Comparison of ENCODE assay signal across 19 cellular contexts in genomic region chr12:507261-507853, GRCh38. TPM values are rescaled to one million over a fixed set of nuclear protein-coding genes. Genes with fewer than 3 reads are reported as not detected.
DNase-seq lines count a peak whose midpoint lies in the region; ATAC-seq and TF ChIP-seq lines count a peak whose summit lies in the region.
"Had no signal": no experiment of that assay in that cellular context is flagged by ENCODE, and none has a peak within 500 bp of the region (broad histone marks: within the 10 kb centered on the region; RNA-seq: fewer than 3 reads in every experiment).

No MANE protein-coding gene starts in this region.

- H3K36me3 ChIP-seq in lower lobe of right lung = no peaks in the 10 kb centered on the region
- H3K36me3 ChIP-seq in stomach = no peaks in the 10 kb centered on the region

- DNase-seq in cardiac septum (ENCODE audit: low spot score) (peak; percentile 51), Right ventricle myocardium inferior (ENCODE audit: missing footprints) (no peak), SW480 (ENCODE audit: low spot score) (peak; percentile 29), lower lobe of right lung (no peak), stomach (peak; percentile 37), activated gamma-delta T cell treated with Interleukin-2 at 50 U/mL for 16 hours (no peak)
- DNase-seq: 8988T, DMS 273 treated with DMSO at 0.1 percent for 48 hours, GF-D8, NCI-H1436, NCI-H1930, NCI-H345, NCI-H524 treated with DMSO at 0.1 percent for 48 hours had no signal

- TF ChIP-seq POLR2A in stomach (IDR thresholded peaks at IDR 0.05) = no peak

- 44 to 63% (median 52%) methylated on average over 10 of the region's 10 CpGs for WGBS in stomach, 5 donors

- H3K4me1 ChIP-seq in lower lobe of right lung = peaks cover 10% of the 10 kb centered on the region
- H3K4me1 ChIP-seq in stomach = peaks cover 35 to 54% (median 42%) of the 10 kb centered on the region in 4 donors

- ATAC-seq in Right ventricle myocardium inferior (no peak), lower lobe of right lung (no peak), HG02610 (IDR thresholded peaks at IDR 0.05; ENCODE audit: unreplicated experiment) (no peak), HG03175 (IDR thresholded peaks at IDR 0.05; ENCODE audit: unreplicated experiment) (no peak)
- ATAC-seq: GM23338 had no signal

- no peak for TF ChIP-seq EP300 in stomach (IDR thresholded peaks at IDR 0.05)

- intact Hi-C loops in cardiac septum (cut with DNase I) (no loop called here), Right ventricle myocardium inferior (cut with DNase I) (no loop called here), lower lobe of right lung (cut with DNase I) (no loop called here), stomach (cut with DNase I; ENCODE audit: low total_unique reads) (no loop called here)

- TF ChIP-seq CTCF in lower lobe of right lung (IDR thresholded peaks at IDR 0.05) = no peak
- TF ChIP-seq CTCF in stomach (IDR thresholded peaks at IDR 0.05) = peak in 1 of 7 experiments; percentile 9

- H3K27ac ChIP-seq in lower lobe of right lung = peak overlapping the region; percentile 18
- peak overlapping the region; percentile 61 to 84 (median 74) for H3K27ac ChIP-seq in stomach
- H3K27ac ChIP-seq: RWPE1 had no signal

- H3K9me3 ChIP-seq in lower lobe of right lung (no peaks in the 10 kb centered on the region), stomach (no peaks in the 10 kb centered on the region)

- H3K4me3 ChIP-seq in lower lobe of right lung (no peak overlapping the region), stomach (no peak overlapping the region)
- H3K4me3 ChIP-seq: GM23338, PC-9 had no signal

- H3K27me3 ChIP-seq in lower lobe of right lung (ENCODE audit: low read depth) = no peaks in the 10 kb centered on the region
- no peaks in the 10 kb centered on the region for H3K27me3 ChIP-seq in stomach

RNA-seq across cellular contexts. Expression of gene B4GALNT3, which starts 47.6 kb away (rescaled TPM):
- total RNA-seq in cardiac septum = 65.3 TPM
- total RNA-seq in Right ventricle myocardium inferior = 36.6 TPM
- 20.6 TPM for total RNA-seq in lower lobe of right lung
- 100 to 1,000 TPM in 3 of 5 donors, 10 to 100 TPM in 2; 63.2 to 332 (median 246) TPM for total RNA-seq in stomach
- 10 to 100 TPM; 20.8 to 42.2 (median 37.7) TPM for polyA plus RNA-seq in stomach
- polyA plus RNA-seq: AG04450 had no signal

Comparison
In these comparisons a context has a peak if more than half of its experiments do, and no peak if none do; other contexts are left out.
1. DNase-seq: peak in cardiac septum (single experiment), SW480 (single experiment) and stomach (single experiment); none in Right ventricle myocardium inferior (single experiment), lower lobe of right lung (single experiment) and activated gamma-delta T cell treated with Interleukin-2 at 50 U/mL for 16 hours (single experiment).